Comparison of ENCODE assay signal across 15 cellular contexts in genomic region chr9:93697352-93698139, GRCh38.
DNase-seq lines count a peak whose midpoint lies in the region; ATAC-seq and TF ChIP-seq lines count a peak whose summit lies in the region.
"Had no signal": no experiment of that assay in that cellular context is flagged by ENCODE, and none has a peak within 500 bp of the region (broad histone marks: within the 10 kb centered on the region; RNA-seq: fewer than 3 reads in every experiment).

No MANE protein-coding gene starts in this region.

- peak; percentile 72 for DNase-seq in DMS153 treated with DMSO at 0.1 percent for 48 hours (lab: John Stamatoyannopoulos, UW; ENCODE audit: unreplicated experiment)
- peak; percentile 96 for DNase-seq in NCI-H1436 (lab: John Stamatoyannopoulos, UW)
- DNase-seq in NCI-H510A (lab: John Stamatoyannopoulos, UW), result peak; percentile 81
- DNase-seq in lung (ENCODE audit: low spot score), result peak; percentile 26
- no peak for DNase-seq in EL
- no peak for DNase-seq in omental fat pad (ENCODE audit: low spot score)
- no peak for DNase-seq in T1000 (lab: John Stamatoyannopoulos, UW)
- no peak for DNase-seq in hepatic stellate cell (ENCODE audit: low spot score)
- DNase-seq: activated CD4-positive, alpha-beta T cell treated with anti-CD3 and anti-CD28 coated beads for 48 hours; activated T-cell treated with anti-CD3 and anti-CD28 coated beads, Interleukin-2, amount 50 U/mL, for 1 hour; brain microvascular endothelial cell; Caco-2; MG63; nephron progenitor cell; SK-N-SH had no signal

- no peaks in the 10 kb centered on the region for H3K27me3 ChIP-seq in lung (ENCODE audit: control insufficient read depth, insufficient read depth)
- H3K27me3 ChIP-seq: brain microvascular endothelial cell, MG63 had no signal

- WGBS in lung, 2 donors, result 88 to 92% methylated on average over 28 of the region's 28 CpGs

- H3K9me3 ChIP-seq in lung (ENCODE audit: control insufficient read depth in 2 of 2, insufficient read depth in 1 of 2, low read length in 1 of 2), result peaks cover 0 to 20% of the 10 kb centered on the region in 2 donors
- H3K9me3 ChIP-seq: Caco-2, MG63, SK-N-SH had no signal

- TF ChIP-seq CTCF in lung (IDR thresholded peaks at IDR 0.05; ENCODE audit: control extremely low read depth, extremely low read depth) (no peak), omental fat pad (IDR thresholded peaks at IDR 0.05) (no peak)

- H3K36me3 ChIP-seq in lung (ENCODE audit: control insufficient read depth in 2 of 2, insufficient read depth in 2 of 2, low read length in 2 of 2), result no peaks in the 10 kb centered on the region
- H3K36me3 ChIP-seq: brain microvascular endothelial cell, MG63 had no signal

- ATAC-seq in lung (ENCODE audit: insufficient read depth, low FRiP score) (no peak), omental fat pad (ENCODE audit: low FRiP score) (no peak)

- no peaks in the 10 kb centered on the region for H3K4me1 ChIP-seq in lung (ENCODE audit: control insufficient read depth in 2 of 2, insufficient read depth in 2 of 2, low read length in 2 of 2)
- H3K4me1 ChIP-seq: Caco-2 had no signal

- no peak overlapping the region for H3K27ac ChIP-seq in lung (ENCODE audit: low read depth in 1 of 2, low read length in 1 of 2)
- H3K27ac ChIP-seq: brain microvascular endothelial cell had no signal

- H3K4me3 ChIP-seq in lung, result no peak overlapping the region
- H3K4me3 ChIP-seq: MG63 had no signal

Comparison
In these comparisons a context has a peak if more than half of its experiments do, and no peak if none do; other contexts are left out.
1. DNase-seq: peak in DMS153 treated with DMSO at 0.1 percent for 48 hours (single experiment), NCI-H1436 (single experiment), NCI-H510A (single experiment) and lung (single experiment); none in EL (single experiment), omental fat pad (single experiment), T1000 (single experiment) and hepatic stellate cell (single experiment).